ENCODE assay signal across 23 cellular contexts in the genomic region with DNA sequence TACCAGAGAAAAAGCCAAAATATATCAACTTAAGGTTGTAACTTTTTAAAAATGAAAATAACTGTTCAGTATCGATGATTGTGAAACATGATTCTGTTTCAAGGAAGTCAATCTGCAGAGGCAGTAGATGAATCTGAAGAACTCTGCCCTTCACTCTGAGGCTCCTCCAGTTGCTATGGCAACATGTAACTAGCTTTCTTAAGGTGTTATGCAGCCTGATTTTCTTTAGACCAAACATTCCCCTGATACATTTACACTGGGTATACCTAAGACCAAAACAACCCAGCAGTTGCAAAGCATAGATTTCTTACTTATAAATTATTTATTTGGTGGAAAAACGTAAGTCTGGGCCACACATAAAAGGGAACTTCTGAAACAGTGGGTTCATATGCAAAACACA.
DNase-seq lines count a peak whose midpoint lies in the region; ATAC-seq and TF ChIP-seq lines count a peak whose summit lies in the region.
"Had no signal": no experiment of that assay in that cellular context is flagged by ENCODE, and none has a peak within 500 bp of the region (broad histone marks: within the 10 kb centered on the region; RNA-seq: fewer than 3 reads in every experiment).

No MANE protein-coding gene starts in this region.

- no peak overlapping the region for H2AFZ ChIP-seq in hepatocyte
- H2AFZ ChIP-seq: PC-9 had no signal

- no peak overlapping the region for H3K4me3 ChIP-seq in hepatocyte
- H3K4me3 ChIP-seq: HAP-1, left ventricle myocardium inferior, PC-9, sigmoid colon had no signal

- no peak overlapping the region for H3K27ac Mint-ChIP-seq in activated T-cell treated with anti-CD3 and anti-CD28 coated beads, Interleukin-2, amount 50 U/mL, for 72 hours
- no peak overlapping the region for H3K27ac Mint-ChIP-seq in T-helper 17 cell
- H3K27ac Mint-ChIP-seq: activated CD8-positive, alpha-beta T cell treated with anti-CD3 and anti-CD28 coated beads, Interleukin-2, amount 10 ng/mL, durations not matched to agents 7 days and 5 days; activated naive CD4-positive, alpha-beta T cell treated with anti-CD3 and anti-CD28 coated beads, Interleukin-2, amount 50 U/mL, for 72 hours; T-helper 1 cell treated with Interleukin-12 subunit alpha and Interleukin-12 subunit beta and Interleukin-4 antibody, amounts not matched to agents 30 μg/mL and 1 μg/mL, for 36 hours; WTC11 had no signal

- H3K36me3 Mint-ChIP-seq in activated T-cell treated with anti-CD3 and anti-CD28 coated beads, Interleukin-2, amount 50 U/mL, for 72 hours (ENCODE audit: insufficient read depth in 2 of 2) = no peaks in the 10 kb centered on the region
- no peaks in the 10 kb centered on the region for H3K36me3 Mint-ChIP-seq in T-helper 17 cell (ENCODE audit: low read depth)
- H3K36me3 Mint-ChIP-seq: activated naive CD4-positive, alpha-beta T cell treated with anti-CD3 and anti-CD28 coated beads, Interleukin-2, amount 50 U/mL, for 72 hours; WTC11 had no signal

- no peak overlapping the region for H3K27ac ChIP-seq in hepatocyte
- H3K27ac ChIP-seq: 22Rv1, left ventricle myocardium inferior, PC-9, sigmoid colon had no signal

- H3K9me2 ChIP-seq in hepatocyte (replicated peaks; ENCODE audit: insufficient read depth) = no peaks in the 10 kb centered on the region

- H3K9me3 ChIP-seq in hepatocyte (ENCODE audit: low read depth) (no peaks in the 10 kb centered on the region), T-helper 17 cell (ENCODE audit: control insufficient read depth, low read length, poor library complexity, severe bottlenecking) (no peaks in the 10 kb centered on the region)
- H3K9me3 ChIP-seq: Caco-2, HAP-1, left ventricle myocardium inferior, sigmoid colon had no signal

- 81% methylated on average over 2 of the region's 2 CpGs for WGBS in hepatocyte (ENCODE audit: low lambda C conversion rate, missing lambda C conversion rate)

- H3K4me1 Mint-ChIP-seq in activated T-cell treated with anti-CD3 and anti-CD28 coated beads, Interleukin-2, amount 50 U/mL, for 72 hours (ENCODE audit: low read depth) = no peaks in the 10 kb centered on the region
- H3K4me1 Mint-ChIP-seq in T-helper 17 cell = no peaks in the 10 kb centered on the region

- H3K4me3 Mint-ChIP-seq in activated T-cell treated with anti-CD3 and anti-CD28 coated beads, Interleukin-2, amount 50 U/mL, for 72 hours = no peak overlapping the region
- H3K4me3 Mint-ChIP-seq in T-helper 17 cell = no peak overlapping the region
- H3K4me3 Mint-ChIP-seq: activated CD8-positive, alpha-beta T cell treated with anti-CD3 and anti-CD28 coated beads, Interleukin-2, amount 10 ng/mL, durations not matched to agents 7 days and 5 days; T-helper 1 cell treated with Interleukin-12 subunit alpha and Interleukin-12 subunit beta and Interleukin-4 antibody, amounts not matched to agents 30 μg/mL and 1 μg/mL, for 36 hours; WTC11 had no signal

- peak; percentile 53 for DNase-seq in DMS 273 (lab: John Stamatoyannopoulos, UW; ENCODE audit: unreplicated experiment)
- DNase-seq in DMS 273 treated with DMSO at 0.1 percent for 48 hours (lab: John Stamatoyannopoulos, UW) = no peak
- DNase-seq in NCI-H2227 (lab: John Stamatoyannopoulos, UW; ENCODE audit: unreplicated experiment) = peak; percentile 47
- peak; percentile 54 for DNase-seq in hepatocyte (ENCODE audit: low spot score)
- DNase-seq in renal cortical epithelial cell (ENCODE audit: low read depth) = peak; percentile 74
- no peak for DNase-seq in activated T-cell treated with anti-CD3 and anti-CD28 coated beads, Interleukin-2, amount 50 U/mL, for 72 hours
- no peak for DNase-seq in stimulated activated naive CD4-positive, alpha-beta T cell (lab: John Stamatoyannopoulos, UW)
- DNase-seq in T-helper 17 cell = no peak
- DNase-seq: activated CD8-positive, alpha-beta T cell treated with anti-CD3 and anti-CD28 coated beads, Interleukin-2, amount 10 ng/mL, durations not matched to agents 7 days and 5 days; AML-193; Caco-2; effector CD8-positive, alpha-beta T cell; left ventricle myocardium inferior; NCI-H2081 treated with DMSO at 0.1 percent for 48 hours; NCI-H748 treated with DMSO at 0.1 percent for 48 hours; PC-9; sigmoid colon; stimulated activated CD4-positive, alpha-beta T cell treated with anti-CD3 and anti-CD28 coated beads, Interleukin-1b, Interleukin-23, amount 100 ng/mL, for 48 hours had no signal

- peaks cover 0 to 3% of the 10 kb centered on the region in 2 donors for H3K9me3 Mint-ChIP-seq in activated T-cell treated with anti-CD3 and anti-CD28 coated beads, Interleukin-2, amount 50 U/mL, for 72 hours
- H3K9me3 Mint-ChIP-seq: activated naive CD4-positive, alpha-beta T cell treated with anti-CD3 and anti-CD28 coated beads, Interleukin-2, amount 50 U/mL, for 72 hours; T-helper 1 cell treated with Interleukin-12 subunit alpha and Interleukin-12 subunit beta and Interleukin-4 antibody, amounts not matched to agents 30 μg/mL and 1 μg/mL, for 36 hours had no signal

- H3K27me3 ChIP-seq in hepatocyte = no peaks in the 10 kb centered on the region
- H3K27me3 ChIP-seq: sigmoid colon had no signal

- H4K20me1 ChIP-seq in hepatocyte (ENCODE audit: insufficient read depth, poor library complexity, severe bottlenecking) = no peaks in the 10 kb centered on the region

- no peak for ATAC-seq in activated T-cell treated with anti-CD3 and anti-CD28 coated beads, Interleukin-2, amount 50 U/mL, for 72 hours (replicated peaks in 1 of 2)
- no peak for ATAC-seq in T-helper 17 cell
- ATAC-seq: activated CD8-positive, alpha-beta T cell treated with anti-CD3 and anti-CD28 coated beads, Interleukin-2, amount 10 ng/mL, durations not matched to agents 7 days and 5 days; activated naive CD4-positive, alpha-beta T cell treated with anti-CD3 and anti-CD28 coated beads, Interleukin-2, amount 50 U/mL, for 72 hours; WTC11 had no signal

- no peaks in the 10 kb centered on the region for H3K36me3 ChIP-seq in hepatocyte (replicated peaks; ENCODE audit: insufficient read depth, low read depth)
- H3K36me3 ChIP-seq: HAP-1, left ventricle myocardium inferior, sigmoid colon had no signal

- no peak overlapping the region for H3K4me2 ChIP-seq in hepatocyte
- H3K4me2 ChIP-seq: PC-9 had no signal

- no peak for TF ChIP-seq CTCF in hepatocyte (IDR thresholded peaks at IDR 0.05; ENCODE audit: poor library complexity)

- peaks cover 15% of the 10 kb centered on the region for H3K4me1 ChIP-seq in hepatocyte (ENCODE audit: insufficient read depth)
- H3K4me1 ChIP-seq: HAP-1 had no signal

- H3K27me3 Mint-ChIP-seq in activated T-cell treated with anti-CD3 and anti-CD28 coated beads, Interleukin-2, amount 50 U/mL, for 72 hours (ENCODE audit: low read depth) = no peaks in the 10 kb centered on the region
- peaks cover 17% of the 10 kb centered on the region for H3K27me3 Mint-ChIP-seq in T-helper 17 cell

- H3K79me2 ChIP-seq in hepatocyte = no peaks in the 10 kb centered on the region

Comparison
In these comparisons a context has a peak if more than half of its experiments do, and no peak if none do; other contexts are left out.
1. DNase-seq: peak in DMS 273 (single experiment), NCI-H2227 (single experiment), hepatocyte (single experiment) and renal cortical epithelial cell (single experiment); none in DMS 273 treated with DMSO at 0.1 percent for 48 hours (single experiment), activated T-cell treated with anti-CD3 and anti-CD28 coated beads, Interleukin-2, amount 50 U/mL, for 72 hours (0 of 2), stimulated activated naive CD4-positive, alpha-beta T cell (0 of 6) and T-helper 17 cell (0 of 3).